26 cellular contexts compared by ENCODE assay signal in genomic region chr3:151792411-151792810, GRCh38. TPM values are rescaled to one million over a fixed set of nuclear protein-coding genes. Genes with fewer than 3 reads are reported as not detected.
"Had no signal": no experiment of that assay in that cellular context is flagged by ENCODE, and none has a peak within 500 bp of the region (broad histone marks: within the 10 kb centered on the region; RNA-seq: fewer than 3 reads in every experiment).

No MANE protein-coding gene starts in this region.

- DNase-seq: effector memory CD4-positive, alpha-beta T cell; heart left ventricle; hippocampal formation; mammary epithelial cell; naive thymus-derived CD4-positive, alpha-beta T cell; nephron progenitor cell; sigmoid colon; stimulated activated CD4-positive, alpha-beta T cell treated with anti-CD3 and anti-CD28 coated beads, Interleukin-2, amount 100 ng/mL, for 24 hours; stimulated activated CD4-positive, alpha-beta T cell treated with anti-CD3 and anti-CD28 coated beads, Interleukin-4, amount 100 ng/mL, for 4 hours; stimulated activated naive B cell treated with anti-CD40 and anti-IgM and Interleukin-4, amounts not matched to agents 10 μg/mL and 1 μg/mL and 100 μg/mL, for 72 hours; stimulated activated naive CD8-positive, alpha-beta T cell treated with anti-CD3 and anti-CD28 coated beads, Interleukin-15, amount 100 ng/mL, for 72 hours; substantia nigra; transverse colon had no signal

- H3K27me3 ChIP-seq: heart left ventricle, sigmoid colon, transverse colon had no signal

- H3K36me3 ChIP-seq: heart left ventricle, sigmoid colon, thoracic aorta, transverse colon had no signal

- H3K4me3 ChIP-seq: coronary artery, heart left ventricle, sigmoid colon, skin epidermis, thoracic aorta, transverse colon had no signal

- H3K27ac ChIP-seq: coronary artery, heart left ventricle, sigmoid colon, skin epidermis, thoracic aorta, transverse colon had no signal

- H3K9me3 ChIP-seq: heart left ventricle, sigmoid colon, thoracic aorta, transverse colon had no signal

- H3K4me1 ChIP-seq: heart left ventricle, sigmoid colon, transverse colon had no signal

- ATAC-seq: esophagus mucosa; heart left ventricle; naive thymus-derived CD4-positive, alpha-beta T cell; stimulated activated naive B cell treated with anti-CD40 and anti-IgM and Interleukin-4, amounts not matched to agents 10 μg/mL and 1 μg/mL and 100 μg/mL, for 72 hours; stimulated activated naive CD8-positive, alpha-beta T cell treated with anti-CD3 and anti-CD28 coated beads, Interleukin-15, amount 100 ng/mL, for 72 hours had no signal

RNA-seq across cellular contexts. Expression of gene AADAC, which starts 21.5 kb away (rescaled TPM):
- total RNA-seq: frontal cortex; kidney epithelial cell; mammary epithelial cell; mononuclear cell; naive thymus-derived CD4-positive, alpha-beta T cell; pulmonary artery endothelial cell; sigmoid colon; thoracic aorta; ureter had no signal
- polyA plus RNA-seq: fibroblast of lung; heart left ventricle; mammary epithelial cell; naive thymus-derived CD4-positive, alpha-beta T cell; sigmoid colon had no signal

RNA-seq across cellular contexts. Expression of gene AADACL2, which starts 58.7 kb away (rescaled TPM):
- total RNA-seq: dermis microvascular lymphatic vessel endothelial cell; esophagus mucosa; fibroblast of lung; frontal cortex; glomerular endothelial cell; kidney epithelial cell; liver; mononuclear cell; naive thymus-derived CD4-positive, alpha-beta T cell; pulmonary artery endothelial cell; sigmoid colon; thoracic aorta; transverse colon; ureter had no signal
- polyA plus RNA-seq: fibroblast of lung; heart left ventricle; liver; mammary epithelial cell; naive thymus-derived CD4-positive, alpha-beta T cell had no signal
